Comparison of ENCODE assay signal across 1 cellular context in genomic region chr18:11118051-11118450, GRCh38.
TF ChIP-seq lines count a peak whose summit lies in the region.

No MANE protein-coding gene starts in this region.

TF ChIP-seq in HepG2, 621 proteins besides CTCF, POLR2A, EP300 and RAD21 (continued from another document and continues in another):
- TF ChIP-seq ZNF609 (CRISPR knock-in tag; IDR thresholded peaks at IDR 0.05; ENCODE audit: borderline replicate concordance) (no peak), ZNF605 (CRISPR knock-in tag; IDR thresholded peaks at IDR 0.05) (no peak), HDAC2 (CRISPR knock-in tag; IDR thresholded peaks at IDR 0.05) (peak; percentile 81), BCL6 (CRISPR knock-in tag; IDR thresholded peaks at IDR 0.05) (peak; percentile 48), PAXIP1 (CRISPR knock-in tag; conservative IDR thresholded peaks at IDR 0.05) (peak; percentile 79), MIER3 (CRISPR knock-in tag; IDR thresholded peaks at IDR 0.05; ENCODE audit: borderline replicate concordance) (0 out of 2 replicates have a peak, but pooled peaks have one; percentile 30), ZNF468 (CRISPR knock-in tag; IDR thresholded peaks at IDR 0.05) (no peak), SNAPC4 (CRISPR knock-in tag; IDR thresholded peaks at IDR 0.05) (no peak), LCORL (IDR thresholded peaks at IDR 0.05) (no peak), LCORL (CRISPR knock-in tag; IDR thresholded peaks at IDR 0.05) (0 out of 2 replicates have a peak, but pooled peaks have one; percentile 27), SOX5 (CRISPR knock-in tag; IDR thresholded peaks at IDR 0.05; ENCODE audit: borderline replicate concordance) (peak; percentile 16; the same call in 1 of the 2 replicates), ZNF24 (IDR thresholded peaks at IDR 0.05) (no peak), MYC (CRISPR knock-in tag; IDR thresholded peaks at IDR 0.05; ENCODE audit: borderline replicate concordance) (no peak), HIC2 (CRISPR knock-in tag; IDR thresholded peaks at IDR 0.05; ENCODE audit: low read depth) (peak; percentile 67; the same call in 1 of the 2 replicates), ZNF749 (CRISPR knock-in tag; IDR thresholded peaks at IDR 0.05; ENCODE audit: borderline replicate concordance) (no peak), HBP1 (CRISPR knock-in tag; IDR thresholded peaks at IDR 0.05; ENCODE audit: low read depth) (no peak), CCDC6 (CRISPR knock-in tag; IDR thresholded peaks at IDR 0.05) (no peak), HMGXB4 (CRISPR knock-in tag; IDR thresholded peaks at IDR 0.05; ENCODE audit: borderline replicate concordance in 1 of 2, low read depth in 1 of 2) (no peak), ZNF629 (CRISPR knock-in tag; conservative IDR thresholded peaks at IDR 0.05) (peak; percentile 45), ASH2L (IDR thresholded peaks at IDR 0.05; ENCODE audit: insufficient read length, low read depth, low read length) (peak; percentile 36), CHCHD3 (CRISPR knock-in tag; IDR thresholded peaks at IDR 0.05) (no peak), RNF219 (CRISPR knock-in tag; IDR thresholded peaks at IDR 0.05) (no peak), FOXA1 (IDR thresholded peaks at IDR 0.05) (no peak), FOXA1 (CRISPR knock-in tag; IDR thresholded peaks at IDR 0.05) (peak; percentile 27; the same call in 1 of the 2 replicates), FOXP4 (CRISPR knock-in tag; IDR thresholded peaks at IDR 0.05) (peak; percentile 72), GRHL1 (CRISPR knock-in tag; conservative IDR thresholded peaks at IDR 0.05) (no peak)
